ENCODE assay signal across 8 cellular contexts in the genomic region with DNA sequence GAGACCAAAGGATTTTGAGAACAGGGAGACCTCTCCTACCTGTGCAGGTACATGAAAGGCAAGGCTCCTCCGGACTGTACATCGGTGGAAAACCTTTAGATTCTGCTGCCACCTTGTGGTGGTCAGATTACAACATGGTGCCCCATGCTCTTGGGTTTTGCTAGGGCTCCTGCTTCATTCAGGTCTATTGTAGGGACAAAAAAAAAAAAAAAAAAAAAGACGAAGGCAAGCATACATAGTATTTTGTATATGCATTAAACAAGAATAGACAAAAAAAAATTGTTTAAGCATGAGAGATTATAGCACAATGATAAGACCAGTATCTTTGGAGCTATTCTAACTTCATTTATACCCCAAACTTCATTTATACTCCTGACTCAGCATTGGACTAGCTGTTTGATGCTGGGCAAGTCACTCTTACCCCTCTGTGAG. TPM values are rescaled to one million over a fixed set of nuclear protein-coding genes. Genes with fewer than 3 reads are reported as not detected.
A peak's percentile ranks its signal among the peaks of the same experiment; 100 is the strongest.
DNase-seq lines count a peak whose midpoint lies in the region; ATAC-seq and TF ChIP-seq lines count a peak whose summit lies in the region.

No MANE protein-coding gene starts in this region.

- TF ChIP-seq CTCF in 22Rv1 (IDR thresholded peaks at IDR 0.05) (peak; percentile 84), GM13976 (IDR thresholded peaks at IDR 0.05; ENCODE audit: borderline replicate concordance, control extremely low read depth, extremely low read depth, insufficient read depth, missing control alignments) (peak; percentile 74)

- H3K4me1 Mint-ChIP-seq in activated CD4-positive, alpha-beta memory T cell treated with anti-CD3 and anti-CD28 coated beads, Interleukin-2, amount 10 ng/mL, durations not matched to agents 7 days and 5 days, result peaks cover 14% of the 10 kb centered on the region
- peaks cover 8% of the 10 kb centered on the region in 2 donors for H3K4me1 Mint-ChIP-seq in effector memory CD8-positive, alpha-beta T cell (ENCODE audit: low read depth in 2 of 2)
- peaks cover 5 to 12% of the 10 kb centered on the region in 2 donors for H3K4me1 Mint-ChIP-seq in stimulated activated naive B cell treated with anti-CD40 and anti-IgM and Interleukin-4, amounts not matched to agents 10 μg/mL and 1 μg/mL and 100 μg/mL, for 72 hours

- H3K36me3 Mint-ChIP-seq in activated CD4-positive, alpha-beta memory T cell treated with anti-CD3 and anti-CD28 coated beads, Interleukin-2, amount 10 ng/mL, durations not matched to agents 7 days and 5 days (ENCODE audit: low read depth), result no peaks in the 10 kb centered on the region
- no peaks in the 10 kb centered on the region for H3K36me3 Mint-ChIP-seq in effector memory CD8-positive, alpha-beta T cell (ENCODE audit: insufficient read depth)
- H3K36me3 Mint-ChIP-seq in stimulated activated naive B cell treated with anti-CD40 and anti-IgM and Interleukin-4, amounts not matched to agents 10 μg/mL and 1 μg/mL and 100 μg/mL, for 72 hours, result no peaks in the 10 kb centered on the region

- CTCF ChIA-PET in activated CD4-positive, alpha-beta memory T cell treated with anti-CD3 and anti-CD28 coated beads, Interleukin-2, amount 10 ng/mL, durations not matched to agents 7 days and 5 days (lab: Charles Lee), result interaction anchor here (0.6 to 3.6 kb wide), 23 partner anchors 11 to 1712 kb away, joined by 3 to 17 read pairs (median 4); no protein-coding TSS in a partner anchor

- H3K27ac Mint-ChIP-seq in activated CD4-positive, alpha-beta memory T cell treated with anti-CD3 and anti-CD28 coated beads, Interleukin-2, amount 10 ng/mL, durations not matched to agents 7 days and 5 days, result no peak overlapping the region
- no peak overlapping the region for H3K27ac Mint-ChIP-seq in effector memory CD8-positive, alpha-beta T cell
- H3K27ac Mint-ChIP-seq in stimulated activated naive B cell treated with anti-CD40 and anti-IgM and Interleukin-4, amounts not matched to agents 10 μg/mL and 1 μg/mL and 100 μg/mL, for 72 hours, result no peak overlapping the region

- DNase-seq in GM13976 (ENCODE audit: low spot score) (peak; percentile 59), NCI-H510A treated with DMSO at 0.1 percent for 48 hours (lab: John Stamatoyannopoulos, UW) (peak; percentile 78), mucosa of gallbladder (ENCODE audit: low spot score) (peak; percentile 71)
- peak; percentile 66 for DNase-seq in activated CD4-positive, alpha-beta memory T cell treated with anti-CD3 and anti-CD28 coated beads, Interleukin-2, amount 10 ng/mL, durations not matched to agents 7 days and 5 days
- peak; percentile 46 to 53 (median 53) for DNase-seq in effector memory CD8-positive, alpha-beta T cell
- DNase-seq in stimulated activated naive B cell treated with anti-CD40 and anti-IgM and Interleukin-4, amounts not matched to agents 10 μg/mL and 1 μg/mL and 100 μg/mL, for 72 hours, result peak; percentile 42

- in situ Hi-C loops in GM13976 (cut with MboI; ENCODE audit: low sequenced_read_pairs, unreplicated experiment), result loop anchor here (5.0 kb wide), 1 partner anchor 88 kb away; no protein-coding TSS in a partner anchor

- no peak overlapping the region for H3K27ac ChIP-seq in 22Rv1

- peak; percentile 44 for ATAC-seq in HG03139 (IDR thresholded peaks at IDR 0.05; ENCODE audit: unreplicated experiment)
- peak; percentile 70 for ATAC-seq in effector memory CD8-positive, alpha-beta T cell (replicated peaks)
- peak; percentile 73 for ATAC-seq in stimulated activated naive B cell treated with anti-CD40 and anti-IgM and Interleukin-4, amounts not matched to agents 10 μg/mL and 1 μg/mL and 100 μg/mL, for 72 hours (replicated peaks)

- no peaks in the 10 kb centered on the region for H3K9me3 Mint-ChIP-seq in activated CD4-positive, alpha-beta memory T cell treated with anti-CD3 and anti-CD28 coated beads, Interleukin-2, amount 10 ng/mL, durations not matched to agents 7 days and 5 days
- no peaks in the 10 kb centered on the region for H3K9me3 Mint-ChIP-seq in effector memory CD8-positive, alpha-beta T cell
- H3K9me3 Mint-ChIP-seq in stimulated activated naive B cell treated with anti-CD40 and anti-IgM and Interleukin-4, amounts not matched to agents 10 μg/mL and 1 μg/mL and 100 μg/mL, for 72 hours, result no peaks in the 10 kb centered on the region

- POLR2A ChIA-PET in activated CD4-positive, alpha-beta memory T cell treated with anti-CD3 and anti-CD28 coated beads, Interleukin-2, amount 10 ng/mL, durations not matched to agents 7 days and 5 days (lab: Charles Lee), result interaction anchor here (1.1 kb wide), 1 partner anchor 30 kb away, joined by 3 read pairs; no protein-coding TSS in a partner anchor

- peaks cover 59% of the 10 kb centered on the region for H3K27me3 Mint-ChIP-seq in activated CD4-positive, alpha-beta memory T cell treated with anti-CD3 and anti-CD28 coated beads, Interleukin-2, amount 10 ng/mL, durations not matched to agents 7 days and 5 days
- peaks cover 70 to 73% of the 10 kb centered on the region in 2 donors for H3K27me3 Mint-ChIP-seq in effector memory CD8-positive, alpha-beta T cell
- H3K27me3 Mint-ChIP-seq in stimulated activated naive B cell treated with anti-CD40 and anti-IgM and Interleukin-4, amounts not matched to agents 10 μg/mL and 1 μg/mL and 100 μg/mL, for 72 hours, result peaks cover 54 to 66% of the 10 kb centered on the region in 2 donors

- H3K4me3 Mint-ChIP-seq in activated CD4-positive, alpha-beta memory T cell treated with anti-CD3 and anti-CD28 coated beads, Interleukin-2, amount 10 ng/mL, durations not matched to agents 7 days and 5 days, result no peak overlapping the region
- no peak overlapping the region for H3K4me3 Mint-ChIP-seq in effector memory CD8-positive, alpha-beta T cell
- H3K4me3 Mint-ChIP-seq in stimulated activated naive B cell treated with anti-CD40 and anti-IgM and Interleukin-4, amounts not matched to agents 10 μg/mL and 1 μg/mL and 100 μg/mL, for 72 hours, result no peak overlapping the region

RNA-seq across cellular contexts. Expression of a gene that starts 27.4 kb away (rescaled TPM):
- under 1 TPM; 0.63 to 0.71 TPM for total RNA-seq in activated CD4-positive, alpha-beta memory T cell treated with anti-CD3 and anti-CD28 coated beads, Interleukin-2, amount 10 ng/mL, durations not matched to agents 7 days and 5 days
- 60.3 TPM for total RNA-seq in mucosa of gallbladder

RNA-seq across cellular contexts. Expression of a gene that starts 34.0 kb away (rescaled TPM):
- 10 to 100 TPM; 18.7 to 24.2 TPM for total RNA-seq in activated CD4-positive, alpha-beta memory T cell treated with anti-CD3 and anti-CD28 coated beads, Interleukin-2, amount 10 ng/mL, durations not matched to agents 7 days and 5 days
- total RNA-seq in mucosa of gallbladder, result 37.1 TPM

RNA-seq across cellular contexts. Expression of a gene that starts 57.5 kb away (rescaled TPM):
- not detected for total RNA-seq in activated CD4-positive, alpha-beta memory T cell treated with anti-CD3 and anti-CD28 coated beads, Interleukin-2, amount 10 ng/mL, durations not matched to agents 7 days and 5 days
- total RNA-seq in mucosa of gallbladder, result 0.12 TPM

Comparison
In these comparisons a context has a peak if more than half of its experiments do, and no peak if none do; other contexts are left out.
1. RNA of a gene that starts 27.4 kb away (total RNA-seq): 60.3 TPM in mucosa of gallbladder (single experiment); 0.63 to 0.71 TPM in activated CD4-positive, alpha-beta memory T cell treated with anti-CD3 and anti-CD28 coated beads, Interleukin-2, amount 10 ng/mL, durations not matched to agents 7 days and 5 days; every median in the first group is over 10 times any median in the second.
2. Peak in every context shown above with its lines, with median percentiles within 50 percentile points of each other: DNase-seq and ATAC-seq.